Comparison of ENCODE assay signal across 22 cellular contexts in genomic region chr12:42126963-42127362, GRCh38.
"Had no signal": no experiment of that assay in that cellular context is flagged by ENCODE, and none has a peak within 500 bp of the region (broad histone marks: within the 10 kb centered on the region; RNA-seq: fewer than 3 reads in every experiment).

No MANE protein-coding gene starts in this region.

- H3K36me3 Mint-ChIP-seq: immature natural killer cell; stimulated activated memory B cell treated with anti-CD40 and anti-IgM and Interleukin-4, amounts not matched to agents 10 μg/mL and 1 μg/mL and 100 μg/mL, for 72 hours had no signal

- H3K4me3 Mint-ChIP-seq: immature natural killer cell; stimulated activated memory B cell treated with anti-CD40 and anti-IgM and Interleukin-4, amounts not matched to agents 10 μg/mL and 1 μg/mL and 100 μg/mL, for 72 hours had no signal

- H3K27me3 ChIP-seq: esophagus muscularis mucosa, gastroesophageal sphincter, left lung, neutrophil, right lobe of liver, stomach had no signal

- ATAC-seq: gastroesophageal sphincter; left lung; lower lobe of right lung; psoas muscle; right lobe of liver; stimulated activated memory B cell treated with anti-CD40 and anti-IgM and Interleukin-4, amounts not matched to agents 10 μg/mL and 1 μg/mL and 100 μg/mL, for 72 hours had no signal

- H3K27me3 Mint-ChIP-seq: stimulated activated memory B cell treated with anti-CD40 and anti-IgM and Interleukin-4, amounts not matched to agents 10 μg/mL and 1 μg/mL and 100 μg/mL, for 72 hours had no signal

- FAIRE-seq: keratinocyte had no signal

- H3K36me3 ChIP-seq: esophagus muscularis mucosa, gastroesophageal sphincter, left lung, lower lobe of right lung, neutrophil, right lobe of liver, stomach, thoracic aorta had no signal

- DNase-seq: effector memory CD4-positive, alpha-beta T cell; glutamatergic neuron; immature natural killer cell; left lung; lower lobe of right lung; mesenchymal stem cell; midbrain; psoas muscle; retina; right lobe of liver; stimulated activated CD4-positive, alpha-beta T cell treated with anti-CD3 and anti-CD28 coated beads, Interleukin-4, amount 100 ng/mL, for 1 hour; stimulated activated CD8-positive, alpha-beta memory T cell treated with anti-CD3 and anti-CD28 coated beads, Interleukin-4, amount 100 ng/mL, for 48 hours; stomach; substantia nigra; trophoblast cell had no signal

- H3K9me3 Mint-ChIP-seq: immature natural killer cell; stimulated activated memory B cell treated with anti-CD40 and anti-IgM and Interleukin-4, amounts not matched to agents 10 μg/mL and 1 μg/mL and 100 μg/mL, for 72 hours had no signal

- H3K4me3 ChIP-seq: esophagus muscularis mucosa, gastroesophageal sphincter, left lung, lower lobe of right lung, psoas muscle, right lobe of liver, stomach, thoracic aorta had no signal

- H3K9me3 ChIP-seq: esophagus muscularis mucosa, gastroesophageal sphincter, left lung, lower lobe of right lung, neutrophil, psoas muscle, right lobe of liver, stomach, thoracic aorta had no signal

- H3K27ac Mint-ChIP-seq: stimulated activated memory B cell treated with anti-CD40 and anti-IgM and Interleukin-4, amounts not matched to agents 10 μg/mL and 1 μg/mL and 100 μg/mL, for 72 hours had no signal

- H3K27ac ChIP-seq: epithelial cell of prostate, esophagus muscularis mucosa, gastroesophageal sphincter, left lung, lower lobe of right lung, neutrophil, psoas muscle, right lobe of liver, stomach, thoracic aorta had no signal
